ENCODE assay signal across 8 cellular contexts in the genomic region with DNA sequence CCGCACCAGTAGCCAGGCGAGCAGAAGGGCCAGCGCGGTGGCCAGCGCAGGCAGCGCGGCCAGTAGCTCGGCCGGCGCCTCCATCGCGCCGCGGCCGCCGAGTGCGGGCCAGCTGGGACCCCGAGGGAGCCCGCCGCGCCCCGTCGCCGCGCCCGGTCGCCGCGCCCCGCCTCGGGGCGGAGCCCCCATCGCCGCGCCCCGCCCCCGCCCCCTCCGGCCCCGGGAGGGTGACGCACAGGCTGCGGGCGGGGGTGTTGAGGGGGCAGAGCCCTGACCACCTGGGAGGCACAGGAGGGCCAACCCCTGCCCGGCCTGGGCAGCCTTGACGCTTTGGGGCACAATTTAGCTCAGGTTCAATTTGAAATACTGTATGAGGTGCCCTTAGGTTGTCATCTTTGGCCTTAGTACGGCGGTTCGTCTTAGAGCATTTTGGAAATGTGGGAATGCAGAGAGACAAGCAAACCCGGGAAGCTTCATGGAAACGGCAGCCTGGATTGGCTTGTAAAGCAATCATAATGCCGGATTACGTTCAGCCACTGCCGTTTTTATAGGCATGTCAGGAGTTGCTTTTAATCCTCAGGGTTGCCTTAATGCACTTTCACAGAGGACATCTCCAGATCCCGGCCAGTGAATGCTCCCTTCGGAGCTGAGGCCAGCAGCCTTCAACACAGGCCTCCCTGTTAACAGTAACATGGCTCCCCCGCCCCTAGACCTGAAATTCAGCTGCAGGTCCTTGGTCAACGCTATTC. TPM values are rescaled to one million over a fixed set of nuclear protein-coding genes. Genes with fewer than 3 reads are reported as not detected.
DNase-seq lines count a peak whose midpoint lies in the region; ATAC-seq and TF ChIP-seq lines count a peak whose summit lies in the region.

A gene with protein sequence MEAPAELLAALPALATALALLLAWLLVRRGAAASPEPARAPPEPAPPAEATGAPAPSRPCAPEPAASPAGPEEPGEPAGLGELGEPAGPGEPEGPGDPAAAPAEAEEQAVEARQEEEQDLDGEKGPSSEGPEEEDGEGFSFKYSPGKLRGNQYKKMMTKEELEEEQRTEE (minus strand): TSS at position 103 of the 749 bp plus-strand sequence. CDS start 19 bp downstream, at position 84.

- no peak for TF ChIP-seq CTCF in WI38 (IDR thresholded peaks at IDR 0.05; ENCODE audit: low read depth, low read length)

- DNase-seq in EL (peak; percentile 79), LHCN-M2 (ENCODE audit: low read depth) (peak; percentile 77), caudate nucleus (lab: John Stamatoyannopoulos, UW) (peak in 45 of 61 donors; percentile 30 to 82 (median 56)), iPS-NIHi11 (ENCODE audit: low spot score) (peak; percentile 85), skeletal muscle cell (ENCODE audit: low read depth) (no peak), NCI-H1694 (lab: John Stamatoyannopoulos, UW) (no peak)

- H3K4me3 ChIP-seq in WI38 (ENCODE audit: low read depth, low read length) (peak within 1 kb of the TSS; percentile 71), skeletal muscle cell (ENCODE audit: low read depth, low read length) (peak within 1 kb of the TSS; percentile 76)

- peak within 1 kb of the TSS; percentile 87 for H3K27ac ChIP-seq in caudate nucleus (ENCODE audit: low read depth, low read length)

- ATAC-seq in HG03469 (IDR thresholded peaks at IDR 0.05; ENCODE audit: unreplicated experiment), result no peak

RNA-seq across cellular contexts. Expression of the gene that starts here (rescaled TPM):
- 470 and 568 TPM in 2 replicates for total RNA-seq in LHCN-M2 (2014; rRNA removed)
- 354 TPM for polyA plus RNA-seq in LHCN-M2 (2012)

Comparison
In these comparisons a context has a peak if more than half of its experiments do, and no peak if none do; other contexts are left out.
1. DNase-seq: peak in EL (single experiment), LHCN-M2 (single experiment), caudate nucleus (45 of 61) and iPS-NIHi11 (single experiment); none in skeletal muscle cell (single experiment) and NCI-H1694 (single experiment).